In genomic region chr1:49523764-49524163, GRCh38 we compare ENCODE assay signal across 7 cellular contexts.
"Had no signal": no experiment of that assay in that cellular context is flagged by ENCODE, and none has a peak within 500 bp of the region (broad histone marks: within the 10 kb centered on the region; RNA-seq: fewer than 3 reads in every experiment).

No MANE protein-coding gene starts in this region.

- DNase-seq: IMR-90, KBM-7, KG1 had no signal

- H3K4me2 ChIP-seq: KMS-11 had no signal

- FAIRE-seq: HTR-8/SVneo, K562 had no signal

- H3K27ac ChIP-seq: HL-60, KMS-11 had no signal

- H3K4me3 ChIP-seq: K562 had no signal

- ATAC-seq: K562 had no signal

- H3K9ac ChIP-seq: KMS-11 had no signal
